8 cellular contexts compared by ENCODE assay signal in the genomic region with DNA sequence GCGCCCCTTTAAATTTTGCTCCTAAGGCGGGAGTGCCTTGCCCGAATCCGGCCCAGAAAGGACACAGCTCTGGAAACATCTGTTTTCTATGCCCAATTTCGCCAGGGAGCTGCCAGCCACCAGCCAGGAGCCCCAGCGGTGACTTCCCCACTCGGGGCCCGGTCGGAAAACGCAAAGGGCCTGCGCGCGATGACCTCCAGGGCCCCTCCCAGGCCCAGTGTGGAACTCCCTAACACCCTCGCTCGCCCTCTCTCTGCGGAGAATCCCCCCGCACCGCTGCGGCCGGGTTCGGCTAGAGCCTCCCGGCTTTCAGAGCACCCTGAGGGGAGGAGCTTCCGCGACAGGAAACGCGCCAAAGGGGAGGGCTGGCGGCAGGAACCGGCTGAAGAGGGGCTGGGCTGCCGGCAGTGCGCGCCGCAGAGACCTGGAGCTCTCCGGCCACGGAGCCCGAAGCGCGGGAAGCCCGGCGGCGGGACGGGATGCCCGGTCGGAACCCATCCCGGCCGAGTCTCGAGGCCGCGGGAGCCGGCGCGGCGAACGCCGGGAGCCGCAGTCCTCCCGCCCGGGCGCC. TPM values are rescaled to one million over a fixed set of nuclear protein-coding genes. Genes with fewer than 3 reads are reported as not detected.
DNase-seq lines count a peak whose midpoint lies in the region; ATAC-seq, FAIRE-seq and TF ChIP-seq lines count a peak whose summit lies in the region.

No MANE protein-coding gene starts in this region.

- H4K20me1 ChIP-seq in keratinocyte (ENCODE audit: control insufficient read depth, extremely low read depth, insufficient read depth, low read length) = no peaks in the 10 kb centered on the region

- DNase-seq in AG08396 (ENCODE audit: low spot score) (peak; percentile 93), NCI-H2196 (lab: John Stamatoyannopoulos, UW; ENCODE audit: unreplicated experiment) (peak; percentile 91), WTC11 (ENCODE audit: low spot score) (peak; percentile 92), caudate nucleus (lab: John Stamatoyannopoulos, UW) (peak in 55 of 61 donors; percentile 5 to 77 (median 50)), keratinocyte (ENCODE audit: low read depth, low spot score) (no peak)
- DNase-seq in stimulated activated CD4-positive, alpha-beta T cell treated with anti-CD3 and anti-CD28 coated beads, Interleukin-12 subunit alpha, Interleukin-12 subunit beta, amount 100 ng/mL, for 48 hours (ENCODE audit: low read depth in 2 of 3, low spot score in 1 of 3) = peak; percentile 62 to 81 (median 68)

- H3K36me3 Mint-ChIP-seq in WTC11 = 0 out of 2 replicates have a peak, but pooled peaks cover 3% of the 10 kb centered on the region

- H3K27ac ChIP-seq in caudate nucleus (ENCODE audit: low read depth, low read length) = peak overlapping the region; percentile 12
- H3K27ac ChIP-seq in keratinocyte (ENCODE audit: control insufficient read depth, insufficient read depth, low read length) = peak overlapping the region; percentile 72

- peak overlapping the region; percentile 99 for H3K4me3 Mint-ChIP-seq in WTC11

- no peaks in the 10 kb centered on the region for H3K9me3 ChIP-seq in keratinocyte (ENCODE audit: control insufficient read depth, low read depth, low read length)

- H3K4me2 ChIP-seq in keratinocyte (ENCODE audit: control insufficient read depth, extremely low read depth, insufficient read depth, low read depth, low read length) = peak overlapping the region; percentile 74

- H3K4me3 ChIP-seq in keratinocyte (ENCODE audit: control insufficient read depth in 2 of 3, extremely low read depth in 1 of 3, insufficient read depth in 2 of 3, low read depth in 1 of 3, low read length in 3 of 3) = peak overlapping the region; percentile 76 to 95 (median 87)

- H3K9me3 Mint-ChIP-seq in WTC11 = no peaks in the 10 kb centered on the region

- H3K9me1 ChIP-seq in keratinocyte (ENCODE audit: control insufficient read depth, extremely low read depth, insufficient read depth, low read length) = no peaks in the 10 kb centered on the region

- H3K4me1 ChIP-seq in keratinocyte (ENCODE audit: control insufficient read depth, extremely low read depth, insufficient read depth, low read length) = peaks cover 6% of the 10 kb centered on the region

- POLR2A ChIA-PET in WTC11 (lab: Charles Lee) = interaction anchor here (0.9 to 2.6 kb wide), 14 partner anchors 11 to 553 kb away, joined by 3 to 14 read pairs (median 5); partner anchors contain the start of genes AGO3, KIAA0319L and NCDN

- peaks cover 13% of the 10 kb centered on the region for H3K79me2 ChIP-seq in keratinocyte (ENCODE audit: control insufficient read depth, insufficient read depth, low read length)

- no peaks in the 10 kb centered on the region for H3K27me3 ChIP-seq in keratinocyte (ENCODE audit: control insufficient read depth, extremely low read depth, insufficient read depth, low read length)

- H3K27me3 Mint-ChIP-seq in WTC11 (ENCODE audit: low read depth) = no peaks in the 10 kb centered on the region; the same call in 1 of the 2 replicates

- peak; percentile 47 for ATAC-seq in GM18873 (IDR thresholded peaks at IDR 0.05; ENCODE audit: low FRiP score, unreplicated experiment)
- ATAC-seq in HG03135 (IDR thresholded peaks at IDR 0.05; ENCODE audit: unreplicated experiment) = peak; percentile 75
- ATAC-seq in WTC11 = peak; percentile 75

- H2AFZ ChIP-seq in keratinocyte (ENCODE audit: control insufficient read depth, low read length) = peak overlapping the region; percentile 94

- peak overlapping the region; percentile 80 for H3K9ac ChIP-seq in keratinocyte (ENCODE audit: control insufficient read depth, extremely low read depth, insufficient read depth, low read length)

- CTCF ChIA-PET in WTC11 (lab: Charles Lee) = interaction anchor here (0.5 to 2.6 kb wide), 20 partner anchors 17 to 328 kb away, joined by 3 to 28 read pairs (median 5); partner anchors contain the start of genes AGO1, KIAA0319L, NCDN and TFAP2E

- H3K27ac Mint-ChIP-seq in WTC11 = peak overlapping the region; percentile 79

- peaks cover 3% of the 10 kb centered on the region; the same call in 1 of the 2 replicates for H3K4me1 Mint-ChIP-seq in WTC11

- FAIRE-seq in keratinocyte (lab: Jason Lieb, UNC) = no peak

- dilution Hi-C loops in keratinocyte (cut with MboI; ENCODE audit: extremely low pct_ligation_motif_present, low sequenced_read_pairs) = no loop called here

- TF ChIP-seq CTCF in WTC11 (IDR thresholded peaks at IDR 0.05) = no peak
- TF ChIP-seq CTCF in keratinocyte (optimal IDR thresholded peaks at IDR 0.05 in 1 of 3, IDR thresholded peaks at IDR 0.05 in 1 of 3, conservative IDR thresholded peaks at IDR 0.05 in 1 of 3; ENCODE audit: extremely low read depth in 1 of 3, insufficient read depth in 2 of 3, low read length in 3 of 3) = no peak

- H3K36me3 ChIP-seq in keratinocyte (ENCODE audit: control insufficient read depth in 2 of 2, extremely low read depth in 1 of 2, insufficient read depth in 2 of 2, low read length in 2 of 2) = no peaks in the 10 kb centered on the region

TF ChIP-seq in WTC11, 78 proteins besides CTCF, POLR2A, EP300 and RAD21 (continues in another document):
- TF ChIP-seq, protein P1, sequence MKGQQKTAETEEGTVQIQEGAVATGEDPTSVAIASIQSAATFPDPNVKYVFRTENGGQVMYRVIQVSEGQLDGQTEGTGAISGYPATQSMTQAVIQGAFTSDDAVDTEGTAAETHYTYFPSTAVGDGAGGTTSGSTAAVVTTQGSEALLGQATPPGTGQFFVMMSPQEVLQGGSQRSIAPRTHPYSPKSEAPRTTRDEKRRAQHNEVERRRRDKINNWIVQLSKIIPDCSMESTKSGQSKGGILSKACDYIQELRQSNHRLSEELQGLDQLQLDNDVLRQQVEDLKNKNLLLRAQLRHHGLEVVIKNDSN (CRISPR knock-in tag; IDR thresholded peaks at IDR 0.05) = no peak
- peak; percentile 48; the same call in 1 of the 2 replicates for TF ChIP-seq SMAD3 (CRISPR knock-in tag; IDR thresholded peaks at IDR 0.05; ENCODE audit: borderline replicate concordance)
- peak; percentile 58; the same call in 1 of the 2 replicates for TF ChIP-seq ETV6 (CRISPR knock-in tag; IDR thresholded peaks at IDR 0.05)
- TF ChIP-seq, protein P2, sequence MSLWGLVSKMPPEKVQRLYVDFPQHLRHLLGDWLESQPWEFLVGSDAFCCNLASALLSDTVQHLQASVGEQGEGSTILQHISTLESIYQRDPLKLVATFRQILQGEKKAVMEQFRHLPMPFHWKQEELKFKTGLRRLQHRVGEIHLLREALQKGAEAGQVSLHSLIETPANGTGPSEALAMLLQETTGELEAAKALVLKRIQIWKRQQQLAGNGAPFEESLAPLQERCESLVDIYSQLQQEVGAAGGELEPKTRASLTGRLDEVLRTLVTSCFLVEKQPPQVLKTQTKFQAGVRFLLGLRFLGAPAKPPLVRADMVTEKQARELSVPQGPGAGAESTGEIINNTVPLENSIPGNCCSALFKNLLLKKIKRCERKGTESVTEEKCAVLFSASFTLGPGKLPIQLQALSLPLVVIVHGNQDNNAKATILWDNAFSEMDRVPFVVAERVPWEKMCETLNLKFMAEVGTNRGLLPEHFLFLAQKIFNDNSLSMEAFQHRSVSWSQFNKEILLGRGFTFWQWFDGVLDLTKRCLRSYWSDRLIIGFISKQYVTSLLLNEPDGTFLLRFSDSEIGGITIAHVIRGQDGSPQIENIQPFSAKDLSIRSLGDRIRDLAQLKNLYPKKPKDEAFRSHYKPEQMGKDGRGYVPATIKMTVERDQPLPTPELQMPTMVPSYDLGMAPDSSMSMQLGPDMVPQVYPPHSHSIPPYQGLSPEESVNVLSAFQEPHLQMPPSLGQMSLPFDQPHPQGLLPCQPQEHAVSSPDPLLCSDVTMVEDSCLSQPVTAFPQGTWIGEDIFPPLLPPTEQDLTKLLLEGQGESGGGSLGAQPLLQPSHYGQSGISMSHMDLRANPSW (CRISPR knock-in tag; conservative IDR thresholded peaks at IDR 0.05; ENCODE audit: low read depth) = no peak
- TF ChIP-seq MLX (CRISPR knock-in tag; IDR thresholded peaks at IDR 0.05) = 0 out of 2 replicates have a peak, but pooled peaks have one; percentile 39

RNA-seq across cellular contexts. Expression of gene CLSPN, which starts 0.5 kb away (rescaled TPM):
- total RNA-seq in WTC11 (2021) = 34.6 to 37.1 TPM (median 34.6 TPM) in 3 replicates
- polyA plus RNA-seq in keratinocyte = 0.98 to 7.7 TPM (median 4.7 TPM) in 3 replicates
- polyA plus RNA-seq in keratinocyte (2011; ENCODE audit: low read depth) = 0.32 TPM
- polyA plus RNA-seq in keratinocyte (2011; cell fraction: cytosol; rRNA removed) = 0.84 and 2.9 TPM in 2 replicates
- polyA plus RNA-seq in keratinocyte (2011; cell fraction: nucleus; rRNA removed) = 2.0 and 2.1 TPM in 2 replicates
- 0.28 and 7.6 TPM in 2 replicates for polyA plus RNA-seq in keratinocyte (2012; ENCODE audit: low replicate concordance)
- 0.92 to 10.7 TPM (median 8.6 TPM) in 3 replicates for polyA minus RNA-seq in keratinocyte
- polyA minus RNA-seq in keratinocyte (2011; cell fraction: cytosol; rRNA and poly(A)+ RNA removed) = 0.38 TPM
- polyA minus RNA-seq in keratinocyte (2011; cell fraction: nucleus; rRNA and poly(A)+ RNA removed) = 0.21 and 2.1 TPM in 2 replicates

RNA-seq across cellular contexts. Expression of gene AGO4, which starts 38.5 kb away (rescaled TPM):
- 8.7 to 10.3 TPM (median 10.1 TPM) in 3 replicates for total RNA-seq in WTC11 (2021)
- polyA plus RNA-seq in keratinocyte = 5.2 to 7.7 TPM (median 6.3 TPM) in 3 replicates
- 2.4 TPM for polyA plus RNA-seq in keratinocyte (2011; ENCODE audit: low read depth)
- 3.7 and 7.6 TPM in 2 replicates for polyA plus RNA-seq in keratinocyte (2011; cell fraction: cytosol; rRNA removed)
- polyA plus RNA-seq in keratinocyte (2011; cell fraction: nucleus; rRNA removed) = 10.5 and 18.0 TPM in 2 replicates
- 3.9 and 4.5 TPM in 2 replicates for polyA plus RNA-seq in keratinocyte (2012; ENCODE audit: low replicate concordance)
- polyA minus RNA-seq in keratinocyte = 12.5 to 44.7 TPM (median 20.7 TPM) in 3 replicates
- 10.4 TPM for polyA minus RNA-seq in keratinocyte (2011; cell fraction: cytosol; rRNA and poly(A)+ RNA removed)
- 9.0 and 17.8 TPM in 2 replicates for polyA minus RNA-seq in keratinocyte (2011; cell fraction: nucleus; rRNA and poly(A)+ RNA removed)

RNA-seq across cellular contexts. Expression of gene C1orf216, which starts 50.6 kb away (rescaled TPM):
- total RNA-seq in WTC11 (2021) = 7.2 to 10.1 TPM (median 8.6 TPM) in 3 replicates
- 10.0 to 10.4 TPM (median 10.1 TPM) in 3 replicates for polyA plus RNA-seq in keratinocyte
- 5.1 TPM for polyA plus RNA-seq in keratinocyte (2011; ENCODE audit: low read depth)
- 10.1 and 10.3 TPM in 2 replicates for polyA plus RNA-seq in keratinocyte (2011; cell fraction: cytosol; rRNA removed)
- 17.1 and 17.5 TPM in 2 replicates for polyA plus RNA-seq in keratinocyte (2011; cell fraction: nucleus; rRNA removed)
- 6.0 and 10.4 TPM in 2 replicates for polyA plus RNA-seq in keratinocyte (2012; ENCODE audit: low replicate concordance)
- 10.9 to 11.3 TPM (median 11.2 TPM) in 3 replicates for polyA minus RNA-seq in keratinocyte
- 7.5 TPM for polyA minus RNA-seq in keratinocyte (2011; cell fraction: cytosol; rRNA and poly(A)+ RNA removed)
- 4.0 and 6.5 TPM in 2 replicates for polyA minus RNA-seq in keratinocyte (2011; cell fraction: nucleus; rRNA and poly(A)+ RNA removed)
